Comparison of ENCODE assay signal across 27 cellular contexts in genomic region chr18:6441201-6441600, GRCh38. TPM values are rescaled to one million over a fixed set of nuclear protein-coding genes. Genes with fewer than 3 reads are reported as not detected.
"Had no signal": no experiment of that assay in that cellular context is flagged by ENCODE, and none has a peak within 500 bp of the region (broad histone marks: within the 10 kb centered on the region; RNA-seq: fewer than 3 reads in every experiment).

No MANE protein-coding gene starts in this region.

- H3K4me1 ChIP-seq: ascending aorta, body of pancreas had no signal

- H3K27ac ChIP-seq: ascending aorta, body of pancreas had no signal

- DNase-seq: activated CD4-positive, alpha-beta memory T cell treated with anti-CD3 and anti-CD28 coated beads for 36 hours; activated CD4-positive, alpha-beta T cell treated with anti-CD3 and anti-CD28 coated beads, Interleukin-2, amount 10 ng/mL, durations not matched to agents 24 days and 14 days; activated CD4-positive, CD25-positive, alpha-beta regulatory T cell treated with anti-CD3 and anti-CD28 coated beads, Interleukin-2, amount 50 U/mL, for 72 hours; activated CD8-positive, alpha-beta memory T cell treated with anti-CD3 and anti-CD28 coated beads for 24 hours; activated effector memory CD4-positive, alpha-beta T cell treated with anti-CD3 and anti-CD28 coated beads, Interleukin-2, amount 50 U/mL, for 16 hours; activated naive CD4-positive, alpha-beta T cell treated with Interleukin-2 at 50 U/mL for 16 hours; activated naive CD8-positive, alpha-beta T cell treated with anti-CD3 and anti-CD28 coated beads, Interleukin-2, amount 50 U/mL, for 24 hours; activated T-cell treated with anti-CD3 and anti-CD28 coated beads, Interleukin-2, amount 50 U/mL, for 4 hours; amniotic stem cell; body of pancreas; Kasumi-1; KBM-7; NCI-H1105 treated with DMSO at 0.1 percent for 48 hours; NCI-H1436 treated with DMSO at 0.1 percent for 48 hours; NCI-H187; NCI-H2081; NCI-H2171; NCI-H2227 treated with DMSO at 0.1 percent for 48 hours; NCI-H446 treated with DMSO at 0.1 percent for 48 hours; NCI-H69; PC-3; SHP77; T-helper 17 cell; T-helper 9 cell had no signal

- H3K36me3 ChIP-seq: ascending aorta had no signal

- ATAC-seq: activated naive CD4-positive, alpha-beta T cell treated with anti-CD3 and anti-CD28 coated beads, Interleukin-2, amount 50 U/mL, for 72 hours; activated naive CD8-positive, alpha-beta T cell treated with anti-CD3 and anti-CD28 coated beads, Interleukin-2, amount 50 U/mL, for 24 hours; activated T-cell treated with anti-CD3 and anti-CD28 coated beads, Interleukin-2, amount 50 U/mL, for 4 hours; body of pancreas; PC-3; T-helper 17 cell; WTC11 had no signal

- H3K27me3 ChIP-seq: ascending aorta, body of pancreas had no signal

- H3K4me3 ChIP-seq: ascending aorta, body of pancreas had no signal

- H3K9me3 ChIP-seq: ascending aorta, body of pancreas had no signal

RNA-seq across cellular contexts. Expression of gene L3MBTL4, which starts 26.5 kb away (rescaled TPM):
- total RNA-seq: ascending aorta had no signal
